ENCODE assay signal across 2 cellular contexts in the genomic region with DNA sequence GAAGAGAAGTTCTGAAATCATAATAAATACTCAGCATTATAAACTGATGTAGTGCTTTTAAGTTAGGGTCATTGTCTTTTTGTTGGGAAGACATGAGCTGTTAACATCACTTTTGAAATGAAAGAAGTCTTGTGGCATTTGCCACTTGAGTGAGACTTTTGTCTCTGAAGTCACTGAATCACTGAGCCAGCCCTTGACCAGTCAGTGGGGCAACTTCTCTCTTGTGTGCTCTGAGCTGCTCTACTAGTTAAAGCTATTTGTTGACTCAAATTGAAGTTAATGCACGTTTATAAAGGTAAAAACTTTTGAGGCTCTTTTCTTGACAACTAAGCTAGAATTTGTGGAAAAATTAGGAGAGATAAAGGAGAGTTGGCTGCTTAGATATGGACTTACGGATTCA.
TF ChIP-seq lines count a peak whose summit lies in the region.

No MANE protein-coding gene starts in this region.

TF ChIP-seq in HepG2, 621 proteins besides CTCF, POLR2A, EP300 and RAD21:
- peak; percentile 87 for TF ChIP-seq RBM22 (optimal IDR thresholded peaks at IDR 0.05; ENCODE audit: low read length)
- TF ChIP-seq, protein P1, sequence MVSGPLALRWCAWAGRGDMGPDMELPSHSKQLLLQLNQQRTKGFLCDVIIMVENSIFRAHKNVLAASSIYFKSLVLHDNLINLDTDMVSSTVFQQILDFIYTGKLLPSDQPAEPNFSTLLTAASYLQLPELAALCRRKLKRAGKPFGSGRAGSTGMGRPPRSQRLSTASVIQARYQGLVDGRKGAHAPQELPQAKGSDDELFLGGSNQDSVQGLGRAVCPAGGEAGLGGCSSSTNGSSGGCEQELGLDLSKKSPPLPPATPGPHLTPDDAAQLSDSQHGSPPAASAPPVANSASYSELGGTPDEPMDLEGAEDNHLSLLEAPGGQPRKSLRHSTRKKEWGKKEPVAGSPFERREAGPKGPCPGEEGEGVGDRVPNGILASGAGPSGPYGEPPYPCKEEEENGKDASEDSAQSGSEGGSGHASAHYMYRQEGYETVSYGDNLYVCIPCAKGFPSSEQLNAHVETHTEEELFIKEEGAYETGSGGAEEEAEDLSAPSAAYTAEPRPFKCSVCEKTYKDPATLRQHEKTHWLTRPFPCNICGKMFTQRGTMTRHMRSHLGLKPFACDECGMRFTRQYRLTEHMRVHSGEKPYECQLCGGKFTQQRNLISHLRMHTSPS (CRISPR knock-in tag; IDR thresholded peaks at IDR 0.05; ENCODE audit: low read depth), result no peak

TF ChIP-seq in WTC11, 78 proteins besides CTCF, POLR2A, EP300 and RAD21:
- TF ChIP-seq, protein P2, sequence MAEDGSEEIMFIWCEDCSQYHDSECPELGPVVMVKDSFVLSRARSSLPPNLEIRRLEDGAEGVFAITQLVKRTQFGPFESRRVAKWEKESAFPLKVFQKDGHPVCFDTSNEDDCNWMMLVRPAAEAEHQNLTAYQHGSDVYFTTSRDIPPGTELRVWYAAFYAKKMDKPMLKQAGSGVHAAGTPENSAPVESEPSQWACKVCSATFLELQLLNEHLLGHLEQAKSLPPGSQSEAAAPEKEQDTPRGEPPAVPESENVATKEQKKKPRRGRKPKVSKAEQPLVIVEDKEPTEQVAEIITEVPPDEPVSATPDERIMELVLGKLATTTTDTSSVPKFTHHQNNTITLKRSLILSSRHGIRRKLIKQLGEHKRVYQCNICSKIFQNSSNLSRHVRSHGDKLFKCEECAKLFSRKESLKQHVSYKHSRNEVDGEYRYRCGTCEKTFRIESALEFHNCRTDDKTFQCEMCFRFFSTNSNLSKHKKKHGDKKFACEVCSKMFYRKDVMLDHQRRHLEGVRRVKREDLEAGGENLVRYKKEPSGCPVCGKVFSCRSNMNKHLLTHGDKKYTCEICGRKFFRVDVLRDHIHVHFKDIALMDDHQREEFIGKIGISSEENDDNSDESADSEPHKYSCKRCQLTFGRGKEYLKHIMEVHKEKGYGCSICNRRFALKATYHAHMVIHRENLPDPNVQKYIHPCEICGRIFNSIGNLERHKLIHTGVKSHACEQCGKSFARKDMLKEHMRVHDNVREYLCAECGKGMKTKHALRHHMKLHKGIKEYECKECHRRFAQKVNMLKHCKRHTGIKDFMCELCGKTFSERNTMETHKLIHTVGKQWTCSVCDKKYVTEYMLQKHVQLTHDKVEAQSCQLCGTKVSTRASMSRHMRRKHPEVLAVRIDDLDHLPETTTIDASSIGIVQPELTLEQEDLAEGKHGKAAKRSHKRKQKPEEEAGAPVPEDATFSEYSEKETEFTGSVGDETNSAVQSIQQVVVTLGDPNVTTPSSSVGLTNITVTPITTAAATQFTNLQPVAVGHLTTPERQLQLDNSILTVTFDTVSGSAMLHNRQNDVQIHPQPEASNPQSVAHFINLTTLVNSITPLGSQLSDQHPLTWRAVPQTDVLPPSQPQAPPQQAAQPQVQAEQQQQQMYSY (CRISPR knock-in tag; IDR thresholded peaks at IDR 0.05), result no peak
- TF ChIP-seq, protein P3, sequence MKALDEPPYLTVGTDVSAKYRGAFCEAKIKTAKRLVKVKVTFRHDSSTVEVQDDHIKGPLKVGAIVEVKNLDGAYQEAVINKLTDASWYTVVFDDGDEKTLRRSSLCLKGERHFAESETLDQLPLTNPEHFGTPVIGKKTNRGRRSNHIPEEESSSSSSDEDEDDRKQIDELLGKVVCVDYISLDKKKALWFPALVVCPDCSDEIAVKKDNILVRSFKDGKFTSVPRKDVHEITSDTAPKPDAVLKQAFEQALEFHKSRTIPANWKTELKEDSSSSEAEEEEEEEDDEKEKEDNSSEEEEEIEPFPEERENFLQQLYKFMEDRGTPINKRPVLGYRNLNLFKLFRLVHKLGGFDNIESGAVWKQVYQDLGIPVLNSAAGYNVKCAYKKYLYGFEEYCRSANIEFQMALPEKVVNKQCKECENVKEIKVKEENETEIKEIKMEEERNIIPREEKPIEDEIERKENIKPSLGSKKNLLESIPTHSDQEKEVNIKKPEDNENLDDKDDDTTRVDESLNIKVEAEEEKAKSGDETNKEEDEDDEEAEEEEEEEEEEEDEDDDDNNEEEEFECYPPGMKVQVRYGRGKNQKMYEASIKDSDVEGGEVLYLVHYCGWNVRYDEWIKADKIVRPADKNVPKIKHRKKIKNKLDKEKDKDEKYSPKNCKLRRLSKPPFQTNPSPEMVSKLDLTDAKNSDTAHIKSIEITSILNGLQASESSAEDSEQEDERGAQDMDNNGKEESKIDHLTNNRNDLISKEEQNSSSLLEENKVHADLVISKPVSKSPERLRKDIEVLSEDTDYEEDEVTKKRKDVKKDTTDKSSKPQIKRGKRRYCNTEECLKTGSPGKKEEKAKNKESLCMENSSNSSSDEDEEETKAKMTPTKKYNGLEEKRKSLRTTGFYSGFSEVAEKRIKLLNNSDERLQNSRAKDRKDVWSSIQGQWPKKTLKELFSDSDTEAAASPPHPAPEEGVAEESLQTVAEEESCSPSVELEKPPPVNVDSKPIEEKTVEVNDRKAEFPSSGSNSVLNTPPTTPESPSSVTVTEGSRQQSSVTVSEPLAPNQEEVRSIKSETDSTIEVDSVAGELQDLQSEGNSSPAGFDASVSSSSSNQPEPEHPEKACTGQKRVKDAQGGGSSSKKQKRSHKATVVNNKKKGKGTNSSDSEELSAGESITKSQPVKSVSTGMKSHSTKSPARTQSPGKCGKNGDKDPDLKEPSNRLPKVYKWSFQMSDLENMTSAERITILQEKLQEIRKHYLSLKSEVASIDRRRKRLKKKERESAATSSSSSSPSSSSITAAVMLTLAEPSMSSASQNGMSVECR (CRISPR knock-in tag; IDR thresholded peaks at IDR 0.05; ENCODE audit: borderline replicate concordance), result no peak
- TF ChIP-seq ESRRA (CRISPR knock-in tag; IDR thresholded peaks at IDR 0.05; ENCODE audit: borderline replicate concordance) (no peak), ZNF317 (CRISPR knock-in tag; IDR thresholded peaks at IDR 0.05; ENCODE audit: borderline replicate concordance, low read depth) (no peak), ELF4 (CRISPR knock-in tag; IDR thresholded peaks at IDR 0.05; ENCODE audit: low read depth) (no peak), JAZF1 (CRISPR knock-in tag; IDR thresholded peaks at IDR 0.05) (no peak), EMX1 (CRISPR knock-in tag; IDR thresholded peaks at IDR 0.05) (no peak), NR1H2 (CRISPR knock-in tag; IDR thresholded peaks at IDR 0.05) (no peak)
- TF ChIP-seq, protein P4, sequence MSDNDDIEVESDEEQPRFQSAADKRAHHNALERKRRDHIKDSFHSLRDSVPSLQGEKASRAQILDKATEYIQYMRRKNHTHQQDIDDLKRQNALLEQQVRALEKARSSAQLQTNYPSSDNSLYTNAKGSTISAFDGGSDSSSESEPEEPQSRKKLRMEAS (CRISPR knock-in tag; IDR thresholded peaks at IDR 0.05), result no peak
- TF ChIP-seq, protein P5, sequence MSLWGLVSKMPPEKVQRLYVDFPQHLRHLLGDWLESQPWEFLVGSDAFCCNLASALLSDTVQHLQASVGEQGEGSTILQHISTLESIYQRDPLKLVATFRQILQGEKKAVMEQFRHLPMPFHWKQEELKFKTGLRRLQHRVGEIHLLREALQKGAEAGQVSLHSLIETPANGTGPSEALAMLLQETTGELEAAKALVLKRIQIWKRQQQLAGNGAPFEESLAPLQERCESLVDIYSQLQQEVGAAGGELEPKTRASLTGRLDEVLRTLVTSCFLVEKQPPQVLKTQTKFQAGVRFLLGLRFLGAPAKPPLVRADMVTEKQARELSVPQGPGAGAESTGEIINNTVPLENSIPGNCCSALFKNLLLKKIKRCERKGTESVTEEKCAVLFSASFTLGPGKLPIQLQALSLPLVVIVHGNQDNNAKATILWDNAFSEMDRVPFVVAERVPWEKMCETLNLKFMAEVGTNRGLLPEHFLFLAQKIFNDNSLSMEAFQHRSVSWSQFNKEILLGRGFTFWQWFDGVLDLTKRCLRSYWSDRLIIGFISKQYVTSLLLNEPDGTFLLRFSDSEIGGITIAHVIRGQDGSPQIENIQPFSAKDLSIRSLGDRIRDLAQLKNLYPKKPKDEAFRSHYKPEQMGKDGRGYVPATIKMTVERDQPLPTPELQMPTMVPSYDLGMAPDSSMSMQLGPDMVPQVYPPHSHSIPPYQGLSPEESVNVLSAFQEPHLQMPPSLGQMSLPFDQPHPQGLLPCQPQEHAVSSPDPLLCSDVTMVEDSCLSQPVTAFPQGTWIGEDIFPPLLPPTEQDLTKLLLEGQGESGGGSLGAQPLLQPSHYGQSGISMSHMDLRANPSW (CRISPR knock-in tag; conservative IDR thresholded peaks at IDR 0.05; ENCODE audit: low read depth), result no peak
- TF ChIP-seq, protein P6, sequence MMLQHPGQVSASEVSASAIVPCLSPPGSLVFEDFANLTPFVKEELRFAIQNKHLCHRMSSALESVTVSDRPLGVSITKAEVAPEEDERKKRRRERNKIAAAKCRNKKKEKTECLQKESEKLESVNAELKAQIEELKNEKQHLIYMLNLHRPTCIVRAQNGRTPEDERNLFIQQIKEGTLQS (CRISPR knock-in tag; conservative IDR thresholded peaks at IDR 0.05), result no peak
- TF ChIP-seq, protein P7, sequence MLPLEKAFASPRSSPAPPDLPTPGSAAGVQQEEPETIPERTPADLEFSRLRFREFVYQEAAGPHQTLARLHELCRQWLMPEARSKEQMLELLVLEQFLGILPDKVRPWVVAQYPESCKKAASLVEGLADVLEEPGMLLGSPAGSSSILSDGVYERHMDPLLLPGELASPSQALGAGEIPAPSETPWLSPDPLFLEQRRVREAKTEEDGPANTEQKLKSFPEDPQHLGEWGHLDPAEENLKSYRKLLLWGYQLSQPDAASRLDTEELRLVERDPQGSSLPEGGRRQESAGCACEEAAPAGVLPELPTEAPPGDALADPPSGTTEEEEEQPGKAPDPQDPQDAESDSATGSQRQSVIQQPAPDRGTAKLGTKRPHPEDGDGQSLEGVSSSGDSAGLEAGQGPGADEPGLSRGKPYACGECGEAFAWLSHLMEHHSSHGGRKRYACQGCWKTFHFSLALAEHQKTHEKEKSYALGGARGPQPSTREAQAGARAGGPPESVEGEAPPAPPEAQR (CRISPR knock-in tag; IDR thresholded peaks at IDR 0.05), result no peak
- TF ChIP-seq, protein P8, sequence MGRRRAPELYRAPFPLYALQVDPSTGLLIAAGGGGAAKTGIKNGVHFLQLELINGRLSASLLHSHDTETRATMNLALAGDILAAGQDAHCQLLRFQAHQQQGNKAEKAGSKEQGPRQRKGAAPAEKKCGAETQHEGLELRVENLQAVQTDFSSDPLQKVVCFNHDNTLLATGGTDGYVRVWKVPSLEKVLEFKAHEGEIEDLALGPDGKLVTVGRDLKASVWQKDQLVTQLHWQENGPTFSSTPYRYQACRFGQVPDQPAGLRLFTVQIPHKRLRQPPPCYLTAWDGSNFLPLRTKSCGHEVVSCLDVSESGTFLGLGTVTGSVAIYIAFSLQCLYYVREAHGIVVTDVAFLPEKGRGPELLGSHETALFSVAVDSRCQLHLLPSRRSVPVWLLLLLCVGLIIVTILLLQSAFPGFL (CRISPR knock-in tag; IDR thresholded peaks at IDR 0.05; ENCODE audit: borderline replicate concordance), result no peak
